Comparison of ENCODE assay signal across 19 cellular contexts in genomic region chr14:22426711-22427110, GRCh38.
"Had no signal": no experiment of that assay in that cellular context is flagged by ENCODE, and none has a peak within 500 bp of the region (broad histone marks: within the 10 kb centered on the region; RNA-seq: fewer than 3 reads in every experiment).

No MANE protein-coding gene starts in this region.

- H3K4me3 Mint-ChIP-seq: dendritic cell treated with granulocyte-macrophage colony-stimulating factor and Interleukin-4, amounts not matched to agents 40 ng/mL and 50 ng/mL, for 4 days; effector memory CD8-positive, alpha-beta T cell; naive thymus-derived CD8-positive, alpha-beta T cell; stimulated activated naive B cell treated with anti-CD40 and anti-IgM and Interleukin-4, amounts not matched to agents 10 μg/mL and 1 μg/mL and 100 μg/mL, for 72 hours; stimulated activated naive CD8-positive, alpha-beta T cell treated with anti-CD3 and anti-CD28 coated beads, Interleukin-15, amount 100 ng/mL, for 72 hours had no signal

- H3K4me3 ChIP-seq: hepatocyte, mucosa of descending colon, psoas muscle, testis had no signal

- H3K27ac ChIP-seq: hepatocyte, psoas muscle, testis, tibial nerve had no signal

- H3K36me3 ChIP-seq: esophagus squamous epithelium, spleen, tibial nerve had no signal

- DNase-seq: cerebellar nuclear complex; effector memory CD8-positive, alpha-beta T cell; esophagus squamous epithelium; foreskin fibroblast; left colon; mammary epithelial cell; mucosa of descending colon; naive thymus-derived CD8-positive, alpha-beta T cell; psoas muscle; spleen; stimulated activated CD4-positive, alpha-beta T cell treated with anti-CD3 and anti-CD28 coated beads, Interleukin-15, amount 100 ng/mL, for 24 hours; stimulated activated CD4-positive, alpha-beta T cell treated with anti-CD3 and anti-CD28 coated beads, Interleukin-1b, Interleukin-23, amount 100 ng/mL, for 48 hours; stimulated activated CD4-positive, alpha-beta T cell treated with anti-CD3 and anti-CD28 coated beads, Interleukin-4, amount 100 ng/mL, for 24 hours; stimulated activated naive B cell treated with anti-CD40 and anti-IgM and Interleukin-4, amounts not matched to agents 10 μg/mL and 1 μg/mL and 100 μg/mL, for 72 hours; stimulated activated naive CD8-positive, alpha-beta T cell treated with anti-CD3 and anti-CD28 coated beads, Interleukin-15, amount 100 ng/mL, for 72 hours; testis had no signal

- H3K27me3 Mint-ChIP-seq: dendritic cell treated with granulocyte-macrophage colony-stimulating factor and Interleukin-4, amounts not matched to agents 40 ng/mL and 50 ng/mL, for 4 days; effector memory CD8-positive, alpha-beta T cell; naive thymus-derived CD8-positive, alpha-beta T cell; stimulated activated naive CD8-positive, alpha-beta T cell treated with anti-CD3 and anti-CD28 coated beads, Interleukin-15, amount 100 ng/mL, for 72 hours had no signal

- H3K27ac Mint-ChIP-seq: dendritic cell treated with granulocyte-macrophage colony-stimulating factor and Interleukin-4, amounts not matched to agents 40 ng/mL and 50 ng/mL, for 4 days; effector memory CD8-positive, alpha-beta T cell; naive thymus-derived CD8-positive, alpha-beta T cell; stimulated activated naive CD8-positive, alpha-beta T cell treated with anti-CD3 and anti-CD28 coated beads, Interleukin-15, amount 100 ng/mL, for 72 hours had no signal

- H3K36me3 Mint-ChIP-seq: naive thymus-derived CD8-positive, alpha-beta T cell; stimulated activated naive B cell treated with anti-CD40 and anti-IgM and Interleukin-4, amounts not matched to agents 10 μg/mL and 1 μg/mL and 100 μg/mL, for 72 hours had no signal

- H3K4me1 Mint-ChIP-seq: stimulated activated naive CD8-positive, alpha-beta T cell treated with anti-CD3 and anti-CD28 coated beads, Interleukin-15, amount 100 ng/mL, for 72 hours had no signal

- H3K9me3 ChIP-seq: esophagus squamous epithelium, mucosa of descending colon, psoas muscle, spleen, testis, tibial nerve had no signal

- H3K4me1 ChIP-seq: psoas muscle, testis had no signal

- H3K9me3 Mint-ChIP-seq: dendritic cell treated with granulocyte-macrophage colony-stimulating factor and Interleukin-4, amounts not matched to agents 40 ng/mL and 50 ng/mL, for 4 days; effector memory CD8-positive, alpha-beta T cell; stimulated activated naive B cell treated with anti-CD40 and anti-IgM and Interleukin-4, amounts not matched to agents 10 μg/mL and 1 μg/mL and 100 μg/mL, for 72 hours; stimulated activated naive CD8-positive, alpha-beta T cell treated with anti-CD3 and anti-CD28 coated beads, Interleukin-15, amount 100 ng/mL, for 72 hours had no signal

- H3K27me3 ChIP-seq: esophagus squamous epithelium, hepatocyte, testis, tibial nerve had no signal

- ATAC-seq: effector memory CD8-positive, alpha-beta T cell; left colon; naive thymus-derived CD8-positive, alpha-beta T cell; psoas muscle; stimulated activated naive B cell treated with anti-CD40 and anti-IgM and Interleukin-4, amounts not matched to agents 10 μg/mL and 1 μg/mL and 100 μg/mL, for 72 hours; stimulated activated naive CD8-positive, alpha-beta T cell treated with anti-CD3 and anti-CD28 coated beads, Interleukin-15, amount 100 ng/mL, for 72 hours had no signal
